In the genomic region with DNA sequence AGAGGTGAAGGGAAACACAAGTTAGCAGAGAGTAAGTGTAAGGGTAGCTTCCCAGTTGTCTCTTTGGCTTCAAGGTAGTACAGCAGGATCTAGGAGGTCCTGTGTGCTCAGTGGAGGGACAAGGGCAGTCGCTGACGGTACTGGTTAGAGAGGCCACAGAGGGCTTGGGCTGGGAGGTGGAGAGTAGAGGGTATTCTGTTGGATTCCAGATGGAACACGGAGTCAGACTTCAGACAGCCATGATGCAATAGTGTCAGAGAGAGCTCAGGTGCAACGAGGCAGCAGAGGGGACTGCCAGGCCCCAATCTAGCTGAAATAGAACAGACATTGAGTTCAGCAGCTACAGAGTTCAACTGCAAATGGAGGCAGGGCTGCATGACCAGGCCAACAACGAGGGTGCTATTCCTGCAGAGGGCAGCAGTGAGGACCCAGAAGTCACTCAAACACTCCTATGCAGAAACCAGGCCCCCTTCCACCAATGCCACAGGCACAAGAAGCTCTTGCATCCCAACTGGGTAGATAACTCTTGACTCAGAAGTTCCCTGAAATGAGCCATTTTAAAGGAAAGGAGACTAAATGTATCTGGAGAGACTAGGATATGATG, we compare ENCODE assay signal across 10 cellular contexts.
DNase-seq lines count a peak whose midpoint lies in the region; ATAC-seq, FAIRE-seq and TF ChIP-seq lines count a peak whose summit lies in the region.
"Had no signal": no experiment of that assay in that cellular context is flagged by ENCODE, and none has a peak within 500 bp of the region (broad histone marks: within the 10 kb centered on the region; RNA-seq: fewer than 3 reads in every experiment).

No MANE protein-coding gene starts in this region.

- no peak overlapping the region for H3K27ac ChIP-seq in left ventricle myocardium inferior (replicated peaks)
- no peak overlapping the region for H3K27ac ChIP-seq in GM12878 (ENCODE audit: control insufficient read depth, insufficient read depth)
- H3K27ac ChIP-seq in testis: no peak overlapping the region
- H3K27ac ChIP-seq: epithelial cell of prostate had no signal

- WGBS in GM12878 (ENCODE audit: insufficient coverage, insufficient replicate concordance, low lambda C conversion rate, missing lambda C conversion rate): 33% methylated on average over 5 of the region's 5 CpGs
- 65 to 77% methylated on average over 5 of the region's 5 CpGs for WGBS in testis, 2 donors

- no peaks in the 10 kb centered on the region for H3K79me2 ChIP-seq in GM12878 (ENCODE audit: control insufficient read depth, insufficient read depth, low read length)

- no peak for FAIRE-seq in GM12878 (lab: Jason Lieb, UNC)

- no peak for DNase-seq in left ventricle myocardium inferior
- DNase-seq in left cardiac atrium: no peak
- no peak for DNase-seq in GM12878 (ENCODE audit: low read depth, low spot score)
- DNase-seq in testis: peak; percentile 19
- DNase-seq in H4 (ENCODE audit: low spot score): no peak
- DNase-seq in activated gamma-delta T cell (lab: John Stamatoyannopoulos, UW): no peak
- DNase-seq: KG1 had no signal

- no peak for TF ChIP-seq EP300 in GM12878 (IDR thresholded peaks at IDR 0.05; ENCODE audit: borderline replicate concordance in 1 of 2, control insufficient read depth in 1 of 2, low read depth in 2 of 2, low read length in 2 of 2)

- SMC1A ChIA-PET in GM12878 (lab: Charles Lee; ENCODE audit: uncharacterized antibody, unreplicated experiment): interaction anchor here (1.2 to 1.3 kb wide), 2 partner anchors 11 to 336 kb away, joined by 3 to 4 read pairs; no protein-coding TSS in a partner anchor

- no peak overlapping the region for H3K4me2 ChIP-seq in GM12878 (ENCODE audit: control insufficient read depth, insufficient read depth)

- CTCF ChIA-PET in GM12878 (lab: Yijun Ruan, JAX): interaction anchor here (1.1 to 2.3 kb wide), 3 partner anchors 13 to 612 kb away, joined by 4 to 7 read pairs (median 5); no protein-coding TSS in a partner anchor

- TF ChIP-seq CTCF in left ventricle myocardium inferior (IDR thresholded peaks at IDR 0.05; ENCODE audit: borderline replicate concordance) (peak; percentile 9), GM12878 (IDR thresholded peaks at IDR 0.05 in 2 of 3, conservative IDR thresholded peaks at IDR 0.05 in 1 of 3; ENCODE audit: control insufficient read depth in 2 of 3, extremely low read depth in 1 of 3, insufficient read depth in 1 of 3, low read depth in 3 of 3, low read length in 3 of 3) (peak; percentile 32 to 44 (median 38); a peak in 4 of 6 replicates), testis (IDR thresholded peaks at IDR 0.05) (no peak)

- intact Hi-C loops in left ventricle myocardium inferior (cut with micrococcal nuclease): no loop called here
- intact Hi-C loops in left cardiac atrium (cut with DNase I): no loop called here
- intact Hi-C loops in GM12878 (cut with micrococcal nuclease; ENCODE audit: unreplicated experiment): loop anchor here (10.0 kb wide), 1 partner anchor 617 kb away; no protein-coding TSS in a partner anchor
- intact Hi-C loops in testis (cut with DNase I; ENCODE audit: low total_unique reads): no loop called here

- H3K4me1 ChIP-seq in left ventricle myocardium inferior: peaks cover 8% of the 10 kb centered on the region
- H3K4me1 ChIP-seq in GM12878 (ENCODE audit: control insufficient read depth, insufficient read depth, low read length): no peaks in the 10 kb centered on the region
- H3K4me1 ChIP-seq in testis: no peaks in the 10 kb centered on the region

- H3K4me3 ChIP-seq in left ventricle myocardium inferior (no peak overlapping the region), GM12878 (no peak overlapping the region), testis (no peak overlapping the region)

- H3K27me3 ChIP-seq in left ventricle myocardium inferior (ENCODE audit: low read depth): no peaks in the 10 kb centered on the region
- no peaks in the 10 kb centered on the region for H3K27me3 ChIP-seq in GM12878 (replicated peaks in 1 of 2; ENCODE audit: control insufficient read depth in 2 of 2, insufficient read depth in 2 of 2, low read length in 1 of 2)
- no peaks in the 10 kb centered on the region for H3K27me3 ChIP-seq in testis

- H3K36me3 ChIP-seq in left ventricle myocardium inferior (no peaks in the 10 kb centered on the region), GM12878 (ENCODE audit: control insufficient read depth in 2 of 2, insufficient read depth in 2 of 2, low read length in 1 of 2) (no peaks in the 10 kb centered on the region), testis (ENCODE audit: low read depth, missing control alignments) (no peaks in the 10 kb centered on the region)

- BruUV-seq in GM12878 (replicated peaks; lab: Mats Ljungman, UMichigan): no TSS peak

- in situ Hi-C loops in GM12878 (cut with MboI): no loop called here

- POLR2A ChIA-PET in GM12878 (lab: Charles Lee): no interaction called here

- TF ChIP-seq POLR2A in GM12878 (IDR thresholded peaks at IDR 0.05; ENCODE audit: low read depth, low read length) (no peak), testis (IDR thresholded peaks at IDR 0.05) (no peak)

- no peaks in the 10 kb centered on the region for H4K20me1 ChIP-seq in GM12878 (ENCODE audit: control insufficient read depth, insufficient read depth)

- peak; percentile 30; the same call in 1 of the 2 replicates for TF ChIP-seq RAD21 in GM12878 (IDR thresholded peaks at IDR 0.05; ENCODE audit: insufficient read depth, low read depth, low read length)

- no peak for ATAC-seq in left cardiac atrium
- peak; percentile 80 for ATAC-seq in HG03159 (IDR thresholded peaks at IDR 0.05; ENCODE audit: unreplicated experiment)
- ATAC-seq in GM12878: peak; percentile 82
- no peak for ATAC-seq in HG02571 (IDR thresholded peaks at IDR 0.05; ENCODE audit: unreplicated experiment)

- H2AFZ ChIP-seq in GM12878 (ENCODE audit: control insufficient read depth, low read depth, low read length): no peak overlapping the region

- no peaks in the 10 kb centered on the region for H3K9me3 ChIP-seq in left ventricle myocardium inferior (replicated peaks)
- no peaks in the 10 kb centered on the region for H3K9me3 ChIP-seq in GM12878 (replicated peaks; ENCODE audit: control insufficient read depth, insufficient read depth, low read length)
- H3K9me3 ChIP-seq in testis: no peaks in the 10 kb centered on the region

- RAD21 ChIA-PET in GM12878 (lab: Charles Lee; ENCODE audit: unreplicated experiment): no interaction called here

- H3K9ac ChIP-seq in GM12878 (ENCODE audit: control insufficient read depth, insufficient read depth, low read length): no peak overlapping the region

TF ChIP-seq in GM12878, 131 proteins besides CTCF, POLR2A, EP300 and RAD21:
- TF ChIP-seq SRF (IDR thresholded peaks at IDR 0.05; ENCODE audit: low read depth in 2 of 2, low read length in 2 of 2) (no peak), SMC3 (IDR thresholded peaks at IDR 0.05; ENCODE audit: borderline replicate concordance, low read length) (peak; percentile 23; the same call in 1 of the 2 replicates)

Comparison
In these comparisons a context has a peak if more than half of its experiments do, and no peak if none do; other contexts are left out.
1. CTCF ChIP-seq: peak in left ventricle myocardium inferior (single experiment) and GM12878 (3 of 3); none in testis (0 of 3).
2. ATAC-seq: peak in HG03159 (single experiment) and GM12878 (single experiment); none in left cardiac atrium (0 of 2) and HG02571 (single experiment).